Comparison of ENCODE assay signal across 1 cellular context in the genomic region with DNA sequence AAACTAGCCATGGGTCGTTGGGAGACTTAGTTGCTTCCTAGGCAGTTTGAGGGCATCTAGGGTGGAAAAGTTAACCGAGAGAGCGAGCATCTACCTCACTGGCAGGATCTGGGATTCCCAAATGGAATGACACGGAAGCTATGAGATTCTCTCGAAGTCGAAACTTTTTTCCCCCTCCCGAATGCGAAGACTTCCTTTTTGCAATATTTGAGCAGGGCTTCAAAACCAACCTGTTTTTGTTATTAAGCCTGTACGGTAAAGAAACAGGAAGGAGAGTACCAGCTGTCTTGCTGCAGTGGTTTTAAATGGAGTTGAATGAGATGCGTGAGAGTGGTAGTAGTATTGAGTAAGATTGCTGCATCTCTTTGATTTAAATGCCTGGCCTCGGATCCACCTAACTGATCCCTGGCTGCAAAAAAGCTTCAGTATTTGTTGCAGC.
TF ChIP-seq lines count a peak whose summit lies in the region.

No MANE protein-coding gene starts in this region.

TF ChIP-seq in HepG2, 621 proteins besides CTCF, POLR2A, EP300 and RAD21 (continued from another document and continues in another):
- TF ChIP-seq KDM2A (CRISPR knock-in tag; IDR thresholded peaks at IDR 0.05; ENCODE audit: borderline replicate concordance, low read depth) (no peak), NCOA2 (CRISPR knock-in tag; IDR thresholded peaks at IDR 0.05) (no peak), PHF20 (CRISPR knock-in tag; IDR thresholded peaks at IDR 0.05) (no peak), CEBPG (CRISPR knock-in tag; IDR thresholded peaks at IDR 0.05) (peak; percentile 67), ZBTB46 (CRISPR knock-in tag; IDR thresholded peaks at IDR 0.05; ENCODE audit: borderline replicate concordance) (no peak), KLF6 (CRISPR knock-in tag; IDR thresholded peaks at IDR 0.05) (0 out of 2 replicates have a peak, but pooled peaks have one; percentile 45), ZNF749 (CRISPR knock-in tag; IDR thresholded peaks at IDR 0.05; ENCODE audit: borderline replicate concordance) (no peak), ZNF510 (CRISPR knock-in tag; IDR thresholded peaks at IDR 0.05; ENCODE audit: low read depth) (no peak), ZNF609 (CRISPR knock-in tag; IDR thresholded peaks at IDR 0.05; ENCODE audit: borderline replicate concordance) (no peak), SIX1 (CRISPR knock-in tag; IDR thresholded peaks at IDR 0.05; ENCODE audit: borderline replicate concordance) (no peak), ZNF652 (CRISPR knock-in tag; IDR thresholded peaks at IDR 0.05; ENCODE audit: borderline replicate concordance, low read depth) (no peak), ZNF878 (CRISPR knock-in tag; IDR thresholded peaks at IDR 0.05) (no peak), ZMYM2 (CRISPR knock-in tag; IDR thresholded peaks at IDR 0.05) (no peak), YEATS2 (CRISPR knock-in tag; IDR thresholded peaks at IDR 0.05; ENCODE audit: borderline replicate concordance) (no peak), TEF (CRISPR knock-in tag; IDR thresholded peaks at IDR 0.05) (no peak), SKI (IDR thresholded peaks at IDR 0.05; ENCODE audit: partially characterized antibody) (no peak), CBX1 (IDR thresholded peaks at IDR 0.05; ENCODE audit: low read depth) (no peak), ZNF484 (CRISPR knock-in tag; IDR thresholded peaks at IDR 0.05; ENCODE audit: borderline replicate concordance, low read depth) (no peak), EED (CRISPR knock-in tag; IDR thresholded peaks at IDR 0.05) (no peak), STAG1 (CRISPR knock-in tag; IDR thresholded peaks at IDR 0.05) (no peak; the same call in 1 of the 2 replicates), ZFP91 (CRISPR knock-in tag; IDR thresholded peaks at IDR 0.05; ENCODE audit: borderline replicate concordance) (no peak), MAFK (conservative IDR thresholded peaks at IDR 0.05 in 1 of 2, IDR thresholded peaks at IDR 0.05 in 1 of 2; ENCODE audit: low read length in 2 of 2) (no peak), ATF7-NPFF (CRISPR knock-in tag; IDR thresholded peaks at IDR 0.05; ENCODE audit: low read depth) (no peak), SMC3 (IDR thresholded peaks at IDR 0.05; ENCODE audit: low read length) (peak; percentile 11; the same call in 1 of the 2 replicates), SIN3A (IDR thresholded peaks at IDR 0.05; ENCODE audit: borderline replicate concordance, low read depth, low read length) (peak; percentile 22; the same call in 1 of the 2 replicates), DMTF1 (CRISPR knock-in tag; IDR thresholded peaks at IDR 0.05) (no peak), KAT8 (CRISPR knock-in tag; IDR thresholded peaks at IDR 0.05) (no peak), RERE (CRISPR knock-in tag; IDR thresholded peaks at IDR 0.05; ENCODE audit: low read depth) (no peak), ZNF234 (CRISPR knock-in tag; conservative IDR thresholded peaks at IDR 0.05) (no peak), ZNF496 (CRISPR knock-in tag; IDR thresholded peaks at IDR 0.05; ENCODE audit: insufficient replicate concordance) (no peak), CREM (IDR thresholded peaks at IDR 0.05) (peak; percentile 23; the same call in 1 of the 2 replicates), CREM (CRISPR knock-in tag; IDR thresholded peaks at IDR 0.05) (no peak), ZNF567 (CRISPR knock-in tag; IDR thresholded peaks at IDR 0.05; ENCODE audit: borderline replicate concordance) (0 out of 2 replicates have a peak, but pooled peaks have one; percentile 37), MTA1 (CRISPR knock-in tag; IDR thresholded peaks at IDR 0.05; ENCODE audit: borderline replicate concordance) (no peak)
- TF ChIP-seq, protein P1, sequence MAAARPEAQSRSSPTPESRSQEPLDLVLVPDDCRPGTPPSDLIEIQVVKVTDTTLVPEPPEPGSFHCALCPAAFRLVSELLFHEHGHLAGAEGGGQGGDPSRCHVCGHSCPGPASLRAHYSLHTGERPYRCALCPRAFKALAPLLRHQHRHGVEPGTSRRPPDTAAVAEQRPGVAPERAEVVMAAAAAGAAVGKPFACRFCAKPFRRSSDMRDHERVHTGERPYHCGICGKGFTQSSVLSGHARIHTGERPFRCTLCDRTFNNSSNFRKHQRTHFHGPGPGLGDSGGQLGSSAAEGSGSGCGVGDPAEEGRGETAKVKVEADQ (CRISPR knock-in tag; IDR thresholded peaks at IDR 0.05; ENCODE audit: borderline replicate concordance), result 0 out of 2 replicates have a peak, but pooled peaks have one; percentile 64
- TF ChIP-seq, protein P2, sequence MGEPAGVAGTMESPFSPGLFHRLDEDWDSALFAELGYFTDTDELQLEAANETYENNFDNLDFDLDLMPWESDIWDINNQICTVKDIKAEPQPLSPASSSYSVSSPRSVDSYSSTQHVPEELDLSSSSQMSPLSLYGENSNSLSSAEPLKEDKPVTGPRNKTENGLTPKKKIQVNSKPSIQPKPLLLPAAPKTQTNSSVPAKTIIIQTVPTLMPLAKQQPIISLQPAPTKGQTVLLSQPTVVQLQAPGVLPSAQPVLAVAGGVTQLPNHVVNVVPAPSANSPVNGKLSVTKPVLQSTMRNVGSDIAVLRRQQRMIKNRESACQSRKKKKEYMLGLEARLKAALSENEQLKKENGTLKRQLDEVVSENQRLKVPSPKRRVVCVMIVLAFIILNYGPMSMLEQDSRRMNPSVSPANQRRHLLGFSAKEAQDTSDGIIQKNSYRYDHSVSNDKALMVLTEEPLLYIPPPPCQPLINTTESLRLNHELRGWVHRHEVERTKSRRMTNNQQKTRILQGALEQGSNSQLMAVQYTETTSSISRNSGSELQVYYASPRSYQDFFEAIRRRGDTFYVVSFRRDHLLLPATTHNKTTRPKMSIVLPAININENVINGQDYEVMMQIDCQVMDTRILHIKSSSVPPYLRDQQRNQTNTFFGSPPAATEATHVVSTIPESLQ (CRISPR knock-in tag; conservative IDR thresholded peaks at IDR 0.05), result no peak
